In the genomic region with DNA sequence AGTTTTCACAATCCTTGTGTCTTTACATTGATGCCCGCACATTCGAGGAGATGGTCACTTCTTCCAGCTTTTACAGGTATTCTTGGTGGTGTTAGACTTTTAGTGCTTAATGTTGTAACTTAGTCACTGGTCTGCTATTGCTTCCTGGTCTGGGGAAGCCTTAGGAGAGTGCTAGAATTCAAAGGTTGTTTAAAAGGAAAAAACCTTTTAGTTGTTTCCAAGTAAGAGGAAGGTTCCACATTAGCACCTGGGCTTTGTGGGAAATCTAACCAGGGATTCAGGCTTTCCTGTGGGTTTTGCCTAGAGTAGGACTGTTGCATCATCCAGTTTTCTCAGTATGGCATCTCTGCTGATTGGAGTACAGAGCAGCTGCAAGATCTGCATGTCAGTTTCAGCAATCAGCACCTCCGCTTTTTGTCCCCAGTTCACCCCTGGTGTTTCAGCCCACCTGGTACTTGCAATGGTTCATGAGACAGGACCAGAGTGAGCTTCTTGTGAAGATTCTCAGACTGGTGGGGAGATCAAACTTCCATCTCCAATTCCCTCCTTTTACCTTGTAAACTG, we compare ENCODE assay signal across 19 cellular contexts.
"Had no signal": no experiment of that assay in that cellular context is flagged by ENCODE, and none has a peak within 500 bp of the region (broad histone marks: within the 10 kb centered on the region; RNA-seq: fewer than 3 reads in every experiment).

No MANE protein-coding gene starts in this region.

- FAIRE-seq: TTC549 had no signal

- H3K4me1 Mint-ChIP-seq: natural killer cell had no signal

- H3K27me3 Mint-ChIP-seq: progenitor cell of endocrine pancreas had no signal

- H3K4me3 Mint-ChIP-seq: natural killer cell had no signal

- ATAC-seq: gastrocnemius medialis, lower lobe of right lung, natural killer cell, sciatic nerve had no signal

- H3K27ac ChIP-seq: adrenal gland, coronary artery, gastrocnemius medialis, lower lobe of right lung had no signal

- H3K27ac Mint-ChIP-seq: natural killer cell, progenitor cell of endocrine pancreas had no signal

- DNase-seq: activated naive CD4-positive, alpha-beta T cell treated with anti-CD3 and anti-CD28 coated beads, Interleukin-2, amount 50 U/mL, for 16 hours; activated T-cell treated with anti-CD3 and anti-CD28 coated beads, Interleukin-2, amount 50 U/mL, for 1 hour; adrenal gland; caudate nucleus; effector CD8-positive, alpha-beta T cell; gastrocnemius medialis; islet precursor cell; lower lobe of right lung; midbrain; natural killer cell; occipital lobe; stimulated activated CD4-positive, alpha-beta T cell treated with anti-CD3 and anti-CD28 coated beads, Interleukin-2, amount 100 ng/mL, for 24 hours; stimulated activated naive CD4-positive, alpha-beta T cell; substantia nigra; trophoblast cell had no signal

- H3K4me1 ChIP-seq: adrenal gland had no signal

- H3K36me3 ChIP-seq: adrenal gland, gastrocnemius medialis, lower lobe of right lung had no signal

- H3K4me3 ChIP-seq: adrenal gland, coronary artery, gastrocnemius medialis, lower lobe of right lung had no signal
